1 cellular context compared by ENCODE assay signal in the genomic region with DNA sequence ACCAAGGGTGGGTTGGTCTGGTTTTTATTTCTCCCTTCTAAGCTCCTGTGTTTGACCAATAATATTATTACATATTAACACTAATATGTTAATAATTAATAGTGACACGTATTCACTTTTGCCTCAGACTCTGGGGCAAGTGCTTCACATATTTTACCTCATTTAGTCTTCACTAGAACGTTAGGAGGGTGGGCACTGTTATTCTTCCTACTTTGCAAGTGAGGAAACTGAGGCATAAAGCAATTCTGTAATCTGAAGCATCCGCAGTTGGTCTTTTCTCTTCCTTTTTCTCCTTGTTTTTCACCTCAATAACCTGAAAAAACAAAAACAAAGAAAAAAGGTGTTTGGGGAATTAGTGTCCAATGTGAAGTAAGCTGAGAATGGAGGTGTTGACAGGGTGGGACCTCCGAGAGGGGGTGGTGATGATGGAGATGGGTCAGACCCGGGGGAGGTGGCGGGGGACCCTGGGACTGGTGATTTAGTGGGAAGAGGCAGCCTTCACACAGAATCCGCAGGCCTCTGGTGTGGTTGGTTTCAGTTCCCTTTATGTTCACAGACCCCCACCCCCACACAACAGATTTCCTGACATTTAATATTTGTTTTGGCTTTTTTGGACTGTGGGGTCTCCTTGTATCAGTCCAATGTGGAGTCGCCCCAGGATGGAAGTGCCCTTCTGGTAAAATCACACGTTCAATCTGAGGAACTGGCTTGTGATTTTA.
TF ChIP-seq lines count a peak whose summit lies in the region.

No MANE protein-coding gene starts in this region.

TF ChIP-seq in HCT116, 20 proteins besides CTCF, POLR2A, EP300 and RAD21 (continued from another document):
- TF ChIP-seq, protein P1, sequence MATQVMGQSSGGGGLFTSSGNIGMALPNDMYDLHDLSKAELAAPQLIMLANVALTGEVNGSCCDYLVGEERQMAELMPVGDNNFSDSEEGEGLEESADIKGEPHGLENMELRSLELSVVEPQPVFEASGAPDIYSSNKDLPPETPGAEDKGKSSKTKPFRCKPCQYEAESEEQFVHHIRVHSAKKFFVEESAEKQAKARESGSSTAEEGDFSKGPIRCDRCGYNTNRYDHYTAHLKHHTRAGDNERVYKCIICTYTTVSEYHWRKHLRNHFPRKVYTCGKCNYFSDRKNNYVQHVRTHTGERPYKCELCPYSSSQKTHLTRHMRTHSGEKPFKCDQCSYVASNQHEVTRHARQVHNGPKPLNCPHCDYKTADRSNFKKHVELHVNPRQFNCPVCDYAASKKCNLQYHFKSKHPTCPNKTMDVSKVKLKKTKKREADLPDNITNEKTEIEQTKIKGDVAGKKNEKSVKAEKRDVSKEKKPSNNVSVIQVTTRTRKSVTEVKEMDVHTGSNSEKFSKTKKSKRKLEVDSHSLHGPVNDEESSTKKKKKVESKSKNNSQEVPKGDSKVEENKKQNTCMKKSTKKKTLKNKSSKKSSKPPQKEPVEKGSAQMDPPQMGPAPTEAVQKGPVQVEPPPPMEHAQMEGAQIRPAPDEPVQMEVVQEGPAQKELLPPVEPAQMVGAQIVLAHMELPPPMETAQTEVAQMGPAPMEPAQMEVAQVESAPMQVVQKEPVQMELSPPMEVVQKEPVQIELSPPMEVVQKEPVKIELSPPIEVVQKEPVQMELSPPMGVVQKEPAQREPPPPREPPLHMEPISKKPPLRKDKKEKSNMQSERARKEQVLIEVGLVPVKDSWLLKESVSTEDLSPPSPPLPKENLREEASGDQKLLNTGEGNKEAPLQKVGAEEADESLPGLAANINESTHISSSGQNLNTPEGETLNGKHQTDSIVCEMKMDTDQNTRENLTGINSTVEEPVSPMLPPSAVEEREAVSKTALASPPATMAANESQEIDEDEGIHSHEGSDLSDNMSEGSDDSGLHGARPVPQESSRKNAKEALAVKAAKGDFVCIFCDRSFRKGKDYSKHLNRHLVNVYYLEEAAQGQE (IDR thresholded peaks at IDR 0.05; ENCODE audit: low read depth) = no peak
- TF ChIP-seq JUND (IDR thresholded peaks at IDR 0.05) (no peak), FOSL1 (IDR thresholded peaks at IDR 0.05; ENCODE audit: low read depth) (no peak)
